In genomic region chr22:37230673-37231405, GRCh38 we compare ENCODE assay signal across 9 cellular contexts. TPM values are rescaled to one million over a fixed set of nuclear protein-coding genes. Genes with fewer than 3 reads are reported as not detected.
DNase-seq lines count a peak whose midpoint lies in the region; ATAC-seq, FAIRE-seq and TF ChIP-seq lines count a peak whose summit lies in the region.
"Had no signal": no experiment of that assay in that cellular context is flagged by ENCODE, and none has a peak within 500 bp of the region (broad histone marks: within the 10 kb centered on the region; RNA-seq: fewer than 3 reads in every experiment).

No MANE protein-coding gene starts in this region.

- WGBS in pancreas, 2 donors = 35 to 52% methylated on average over 14 of the region's 14 CpGs

- peak; percentile 45 for ATAC-seq in HG03342 (IDR thresholded peaks at IDR 0.05; ENCODE audit: unreplicated experiment)
- ATAC-seq in pancreas = peak; percentile 42 to 76 (median 45)
- ATAC-seq in left colon = no peak
- ATAC-seq in foreskin keratinocyte = no peak
- ATAC-seq in GM19455 (IDR thresholded peaks at IDR 0.05; ENCODE audit: unreplicated experiment) = no peak

- H3K4me1 ChIP-seq in pancreas (peaks cover 0 to 5% (median 3%) of the 10 kb centered on the region in 3 donors), foreskin keratinocyte (peaks cover 17% of the 10 kb centered on the region)

- H3K27me3 ChIP-seq in pancreas = no peaks in the 10 kb centered on the region
- no peaks in the 10 kb centered on the region for H3K27me3 ChIP-seq in foreskin keratinocyte

- no peak for TF ChIP-seq CTCF in GM10248 (IDR thresholded peaks at IDR 0.05; ENCODE audit: control extremely low read depth, extremely low read depth, low read depth, missing control alignments)
- TF ChIP-seq CTCF in pancreas (IDR thresholded peaks at IDR 0.05) = no peak
- TF ChIP-seq CTCF in foreskin keratinocyte (conservative IDR thresholded peaks at IDR 0.05) = no peak

- H3K27ac ChIP-seq in pancreas (no peak overlapping the region), foreskin keratinocyte (no peak overlapping the region)

- no peaks in the 10 kb centered on the region for H3K36me3 ChIP-seq in pancreas

- FAIRE-seq in pancreas (lab: Jason Lieb, UNC) = no peak

- POLR2A ChIA-PET in GM10248 (lab: Yijun Ruan, JAX) = interaction anchor here (1.0 to 3.1 kb wide), 3 partner anchors 12 to 38 kb away, joined by 3 to 13 read pairs (median 5); no protein-coding TSS in a partner anchor

- no peaks in the 10 kb centered on the region for H3K9me3 ChIP-seq in pancreas

- no peak overlapping the region for H3K4me3 ChIP-seq in pancreas

- intact Hi-C loops in pancreas (cut with DNase I) = no loop called here
- intact Hi-C loops in left colon (cut with DNase I, micrococcal nuclease) = no loop called here

- DNase-seq in GM10248 (ENCODE audit: extremely low spot score) = peak; percentile 69
- DNase-seq in activated CD8-positive, alpha-beta memory T cell treated with anti-CD3 and anti-CD28 coated beads, Interleukin-2, amount 50 U/mL, for 48 hours = peak; percentile 84
- no peak for DNase-seq in pancreas
- DNase-seq in NCI-H1092 treated with DMSO at 0.1 percent for 48 hours (lab: John Stamatoyannopoulos, UW) = no peak
- no peak for DNase-seq in left colon
- no peak for DNase-seq in foreskin keratinocyte

- CTCF ChIA-PET in GM10248 (lab: Yijun Ruan, JAX) = interaction anchor here (0.9 to 5.3 kb wide), 8 partner anchors 9 to 65 kb away, joined by 3 to 45 read pairs (median 10); partner anchors contain the start of gene RAC2

RNA-seq across cellular contexts. Expression of gene RAC2, which starts 13.2 kb away (rescaled TPM):
- total RNA-seq in pancreas (10 to 100 TPM in 1 of 6 donors, 1 to 10 TPM in 4, under 1 TPM in 1; 0.91 to 12.8 (median 3.2) TPM), left colon (10 to 100 TPM; 20.9 to 22.6 TPM), foreskin keratinocyte (75.9 and 77.0 TPM in 2 replicates)
- polyA plus RNA-seq in pancreas (1 to 10 TPM; 2.2 to 3.7 TPM), foreskin keratinocyte (116 and 117 TPM in 2 replicates)

RNA-seq across cellular contexts. Expression of gene SSTR3, which starts 18.6 kb away (rescaled TPM):
- total RNA-seq in pancreas (1 to 10 TPM in 3 of 6 donors, under 1 TPM in 3; 0.32 to 1.6 (median 0.94) TPM), left colon (under 1 TPM in 1 of 2 donors, not detected in 1; 0.17 TPM), foreskin keratinocyte (not detected in 2 replicates)
- polyA plus RNA-seq in pancreas (1 to 10 TPM; 3.3 to 8.7 TPM), foreskin keratinocyte (not detected in 2 replicates)

RNA-seq across cellular contexts. Expression of gene C1QTNF6, which starts 42.8 kb away (rescaled TPM):
- total RNA-seq in pancreas (1 to 10 TPM; 1.2 to 8.0 (median 2.1) TPM), left colon (10 to 100 TPM in 1 of 2 donors, 1 to 10 TPM in 1; 9.9 to 14.2 TPM), foreskin keratinocyte (11.3 and 12.6 TPM in 2 replicates)
- polyA plus RNA-seq in pancreas (10 to 100 TPM in 1 of 2 donors, 1 to 10 TPM in 1; 9.8 to 10.9 TPM), foreskin keratinocyte (14.9 and 17.3 TPM in 2 replicates)

RNA-seq across cellular contexts. Expression of gene CYTH4, which starts 51.5 kb away (rescaled TPM):
- total RNA-seq in pancreas (10 to 100 TPM in 2 of 6 donors, 1 to 10 TPM in 3, under 1 TPM in 1; 0.79 to 12.0 (median 3.4) TPM), left colon (10 to 100 TPM in 1 of 2 donors, 1 to 10 TPM in 1; 2.6 to 10.4 TPM), foreskin keratinocyte (0.04 and 0.17 TPM in 2 replicates)
- polyA plus RNA-seq in pancreas (1 to 10 TPM; 2.0 to 3.5 TPM), foreskin keratinocyte (0.03 TPM in 1 of 2 replicates, not detected in the other)
- total RNA-seq: renal cortical epithelial cell had no signal

Comparison
In these comparisons a context has a peak if more than half of its experiments do, and no peak if none do; other contexts are left out.
1. DNase-seq: peak in GM10248 (single experiment) and activated CD8-positive, alpha-beta memory T cell treated with anti-CD3 and anti-CD28 coated beads, Interleukin-2, amount 50 U/mL, for 48 hours (single experiment); none in pancreas (0 of 6), NCI-H1092 treated with DMSO at 0.1 percent for 48 hours (single experiment), left colon (0 of 2) and foreskin keratinocyte (0 of 2).
2. ATAC-seq: peak in HG03342 (single experiment) and pancreas (4 of 4); none in left colon (single experiment), foreskin keratinocyte (single experiment) and GM19455 (single experiment).